Comparison of ENCODE assay signal across 25 cellular contexts in genomic region chr5:37533851-37534250, GRCh38.
DNase-seq lines count a peak whose midpoint lies in the region; ATAC-seq and TF ChIP-seq lines count a peak whose summit lies in the region.
"Had no signal": no experiment of that assay in that cellular context is flagged by ENCODE, and none has a peak within 500 bp of the region (broad histone marks: within the 10 kb centered on the region; RNA-seq: fewer than 3 reads in every experiment).

No MANE protein-coding gene starts in this region.

- peaks cover 8% of the 10 kb centered on the region; the same call in 1 of the 2 replicates for H3K4me1 ChIP-seq in PC-9 (replicated peaks; ENCODE audit: insufficient read depth)
- H3K4me1 ChIP-seq: adrenal gland, Caco-2, parathyroid adenoma had no signal

- H3K4me1 Mint-ChIP-seq in activated CD4-positive, alpha-beta T cell treated with anti-CD3 and anti-CD28 coated beads, Interleukin-2, amount 10 ng/mL, durations not matched to agents 7 days and 5 days: no peaks in the 10 kb centered on the region
- H3K4me1 Mint-ChIP-seq: B cell; stimulated activated naive CD8-positive, alpha-beta T cell treated with anti-CD3 and anti-CD28 coated beads, Interleukin-15, amount 100 ng/mL, for 72 hours had no signal

- no peaks in the 10 kb centered on the region for H3K27me3 ChIP-seq in PC-9 (ENCODE audit: insufficient read depth, low read depth)
- H3K27me3 ChIP-seq: adrenal gland had no signal

- H3K4me3 ChIP-seq in PC-9: no peak overlapping the region
- H3K4me3 ChIP-seq: adrenal gland, K562 had no signal

- no peak overlapping the region for H3K27ac Mint-ChIP-seq in activated CD4-positive, alpha-beta T cell treated with anti-CD3 and anti-CD28 coated beads, Interleukin-2, amount 10 ng/mL, durations not matched to agents 7 days and 5 days
- H3K27ac Mint-ChIP-seq: activated CD4-positive, alpha-beta T cell treated with anti-CD3 and anti-CD28 coated beads, Interleukin-2, amount 10 ng/mL, durations not matched to agents 24 days and 14 days; B cell; H9; naive thymus-derived CD8-positive, alpha-beta T cell; type B pancreatic cell had no signal

- no peak for ATAC-seq in GM19035 (IDR thresholded peaks at IDR 0.05; ENCODE audit: unreplicated experiment)
- ATAC-seq: K562; naive thymus-derived CD8-positive, alpha-beta T cell; stimulated activated naive CD8-positive, alpha-beta T cell treated with anti-CD3 and anti-CD28 coated beads, Interleukin-15, amount 100 ng/mL, for 72 hours had no signal

- no peaks in the 10 kb centered on the region for H3K9me3 ChIP-seq in PC-9 (ENCODE audit: insufficient read depth, low read depth)
- H3K9me3 ChIP-seq: adrenal gland, Caco-2 had no signal

- BruUV-seq in PC-9 (replicated peaks; lab: Mats Ljungman, UMichigan): no TSS peak

- H3K9me2 ChIP-seq in PC-9 (ENCODE audit: insufficient read depth): peaks cover under 1% of the 10 kb centered on the region; the same call in 1 of the 2 replicates

- no peaks in the 10 kb centered on the region for H4K20me1 ChIP-seq in PC-9 (ENCODE audit: insufficient read depth)

- H3K27ac ChIP-seq in PC-9 (peak overlapping the region; percentile 21), epithelial cell of prostate (peak overlapping the region; percentile 18)
- H3K27ac ChIP-seq: adrenal gland, parathyroid adenoma had no signal

- H3K79me2 ChIP-seq in PC-9 (ENCODE audit: low read depth): no peaks in the 10 kb centered on the region
- H3K79me2 ChIP-seq: parathyroid adenoma had no signal

- H2AFZ ChIP-seq in PC-9: no peak overlapping the region
- H2AFZ ChIP-seq: parathyroid adenoma had no signal

- CTCF ChIA-PET in PC-9 (lab: Charles Lee): interaction anchor here (0.7 kb wide), 1 partner anchor 239 kb away, joined by 13 read pairs; no protein-coding TSS in a partner anchor
- CTCF ChIA-PET in activated CD4-positive, alpha-beta T cell treated with anti-CD3 and anti-CD28 coated beads, Interleukin-2, amount 10 ng/mL, durations not matched to agents 7 days and 5 days (lab: Charles Lee): no interaction called here

- no peaks in the 10 kb centered on the region for H3K36me3 ChIP-seq in PC-9 (ENCODE audit: low read depth)
- H3K36me3 ChIP-seq: adrenal gland had no signal

- H3K36me3 Mint-ChIP-seq in activated CD4-positive, alpha-beta T cell treated with anti-CD3 and anti-CD28 coated beads, Interleukin-2, amount 10 ng/mL, durations not matched to agents 7 days and 5 days (ENCODE audit: low read depth): peaks cover 12% of the 10 kb centered on the region

- POLR2A ChIA-PET in PC-9 (lab: Charles Lee; ENCODE audit: unreplicated experiment): no interaction called here
- POLR2A ChIA-PET in activated CD4-positive, alpha-beta T cell treated with anti-CD3 and anti-CD28 coated beads, Interleukin-2, amount 10 ng/mL, durations not matched to agents 7 days and 5 days (lab: Charles Lee): no interaction called here

- H3K9me3 Mint-ChIP-seq in activated CD4-positive, alpha-beta T cell treated with anti-CD3 and anti-CD28 coated beads, Interleukin-2, amount 10 ng/mL, durations not matched to agents 7 days and 5 days: no peaks in the 10 kb centered on the region
- H3K9me3 Mint-ChIP-seq: H9 had no signal

- H3K27me3 Mint-ChIP-seq in activated CD4-positive, alpha-beta T cell treated with anti-CD3 and anti-CD28 coated beads, Interleukin-2, amount 10 ng/mL, durations not matched to agents 7 days and 5 days: no peaks in the 10 kb centered on the region
- H3K27me3 Mint-ChIP-seq: activated CD4-positive, alpha-beta T cell treated with anti-CD3 and anti-CD28 coated beads, Interleukin-2, amount 10 ng/mL, durations not matched to agents 24 days and 14 days; B cell; naive thymus-derived CD8-positive, alpha-beta T cell; stimulated activated naive CD8-positive, alpha-beta T cell treated with anti-CD3 and anti-CD28 coated beads, Interleukin-15, amount 100 ng/mL, for 72 hours; type B pancreatic cell had no signal

- no peaks in the 10 kb centered on the region for H3F3A ChIP-seq in PC-9 (ENCODE audit: insufficient read depth, low read depth)

- H3K4me3 Mint-ChIP-seq in activated CD4-positive, alpha-beta T cell treated with anti-CD3 and anti-CD28 coated beads, Interleukin-2, amount 10 ng/mL, durations not matched to agents 7 days and 5 days: no peak overlapping the region
- H3K4me3 Mint-ChIP-seq: activated CD4-positive, alpha-beta T cell treated with anti-CD3 and anti-CD28 coated beads, Interleukin-2, amount 10 ng/mL, durations not matched to agents 24 days and 14 days; B cell; H9; stimulated activated naive CD8-positive, alpha-beta T cell treated with anti-CD3 and anti-CD28 coated beads, Interleukin-15, amount 100 ng/mL, for 72 hours; type B pancreatic cell had no signal

- DNase-seq in GM03348 (ENCODE audit: low spot score): peak; percentile 3
- peak; percentile 68 to 77 for DNase-seq in PC-9
- DNase-seq in epithelial cell of prostate (ENCODE audit: low read depth, low spot score): peak; percentile 48
- DNase-seq in non-pigmented ciliary epithelial cell (ENCODE audit: low read depth): peak; percentile 43
- DNase-seq in stimulated activated CD4-positive, alpha-beta T cell treated with anti-CD3 and anti-CD28 coated beads, Interleukin-2, amount 100 ng/mL, for 24 hours: no peak
- no peak for DNase-seq in NCI-H146 treated with DMSO at 0.1 percent for 48 hours (lab: John Stamatoyannopoulos, UW; ENCODE audit: unreplicated experiment)
- DNase-seq in activated CD4-positive, alpha-beta T cell treated with anti-CD3 and anti-CD28 coated beads, Interleukin-2, amount 10 ng/mL, durations not matched to agents 7 days and 5 days: no peak
- DNase-seq: activated CD4-positive, alpha-beta T cell treated with anti-CD3 and anti-CD28 coated beads, Interleukin-2, amount 10 ng/mL, durations not matched to agents 24 days and 14 days; activated CD8-positive, alpha-beta memory T cell treated with anti-CD3 and anti-CD28 coated beads, Interleukin-2, amount 50 U/mL, for 4 hours; activated effector memory CD4-positive, alpha-beta T cell treated with Interleukin-2 at 50 U/mL for 16 hours; adrenal gland; Caco-2; cerebellar nuclear complex; H9; hypothalamus; mesendoderm; naive thymus-derived CD8-positive, alpha-beta T cell; NCI-H2029 treated with DMSO at 0.1 percent for 48 hours; stimulated activated CD4-positive, alpha-beta T cell treated with anti-CD3 and anti-CD28 coated beads, Interleukin-2, amount 100 ng/mL, for 48 hours; stimulated activated naive CD8-positive, alpha-beta T cell treated with anti-CD3 and anti-CD28 coated beads, Interleukin-15, amount 100 ng/mL, for 72 hours had no signal

- H3K4me2 ChIP-seq in PC-9: no peak overlapping the region

- no peak for TF ChIP-seq CTCF in PC-9 (conservative IDR thresholded peaks at IDR 0.05)

- intact Hi-C loops in PC-9 (cut with micrococcal nuclease; ENCODE audit: unreplicated experiment): loop anchor here (1.0 to 10.0 kb wide), 4 partner anchors 135 to 661 kb away; no protein-coding TSS in a partner anchor

Comparison
In these comparisons a context has a peak if more than half of its experiments do, and no peak if none do; other contexts are left out.
1. DNase-seq: peak in GM03348 (single experiment), PC-9 (2 of 2), epithelial cell of prostate (single experiment) and non-pigmented ciliary epithelial cell (single experiment); none in stimulated activated CD4-positive, alpha-beta T cell treated with anti-CD3 and anti-CD28 coated beads, Interleukin-2, amount 100 ng/mL, for 24 hours (0 of 2), NCI-H146 treated with DMSO at 0.1 percent for 48 hours (single experiment) and activated CD4-positive, alpha-beta T cell treated with anti-CD3 and anti-CD28 coated beads, Interleukin-2, amount 10 ng/mL, durations not matched to agents 7 days and 5 days (single experiment).